ENCODE assay signal across 1 cellular context in the genomic region with DNA sequence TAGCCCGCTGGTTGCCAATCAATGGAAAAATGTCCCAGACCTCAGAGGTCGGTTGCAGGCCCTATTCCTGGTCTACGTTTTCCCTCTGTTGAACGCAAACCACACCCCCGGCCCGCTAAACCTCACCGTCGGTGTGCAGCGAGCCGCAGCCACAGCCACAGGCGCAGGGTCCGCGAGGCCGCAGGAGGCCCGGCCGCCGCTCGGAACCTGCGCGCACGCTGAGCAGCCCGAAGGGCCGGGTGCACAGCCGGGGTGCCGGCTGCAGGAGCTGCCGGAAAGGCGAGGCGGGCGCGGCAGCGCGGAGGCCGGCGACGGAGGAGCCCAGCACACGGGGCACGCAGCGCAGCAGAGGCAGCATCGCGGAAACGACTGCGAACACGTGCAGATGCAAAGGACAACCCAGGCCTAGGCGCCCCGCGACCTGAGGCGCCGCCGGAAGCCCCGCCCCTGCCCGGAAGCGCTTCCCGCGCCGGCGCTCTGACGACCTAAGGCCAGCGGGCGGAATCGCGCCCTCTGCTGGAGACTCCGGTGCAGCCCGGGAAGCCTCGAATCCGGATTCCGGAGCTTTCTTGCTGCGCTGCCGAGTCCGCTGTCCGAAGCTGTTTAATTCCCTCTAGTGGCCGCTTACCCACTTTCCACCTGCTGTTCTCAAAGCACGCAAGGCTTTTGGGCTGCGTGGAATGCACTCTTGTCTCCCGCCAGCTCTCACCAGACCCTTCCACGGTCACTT.
TF ChIP-seq lines count a peak whose summit lies in the region.

A gene with protein sequence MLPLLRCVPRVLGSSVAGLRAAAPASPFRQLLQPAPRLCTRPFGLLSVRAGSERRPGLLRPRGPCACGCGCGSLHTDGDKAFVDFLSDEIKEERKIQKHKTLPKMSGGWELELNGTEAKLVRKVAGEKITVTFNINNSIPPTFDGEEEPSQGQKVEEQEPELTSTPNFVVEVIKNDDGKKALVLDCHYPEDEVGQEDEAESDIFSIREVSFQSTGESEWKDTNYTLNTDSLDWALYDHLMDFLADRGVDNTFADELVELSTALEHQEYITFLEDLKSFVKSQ (minus strand): TSS at position 440 of the 730 bp plus-strand sequence. CDS start 82 bp downstream, at position 358.

TF ChIP-seq in GM12878, 131 proteins besides CTCF, POLR2A, EP300 and RAD21 (continued from another document):
- TF ChIP-seq, protein P1, sequence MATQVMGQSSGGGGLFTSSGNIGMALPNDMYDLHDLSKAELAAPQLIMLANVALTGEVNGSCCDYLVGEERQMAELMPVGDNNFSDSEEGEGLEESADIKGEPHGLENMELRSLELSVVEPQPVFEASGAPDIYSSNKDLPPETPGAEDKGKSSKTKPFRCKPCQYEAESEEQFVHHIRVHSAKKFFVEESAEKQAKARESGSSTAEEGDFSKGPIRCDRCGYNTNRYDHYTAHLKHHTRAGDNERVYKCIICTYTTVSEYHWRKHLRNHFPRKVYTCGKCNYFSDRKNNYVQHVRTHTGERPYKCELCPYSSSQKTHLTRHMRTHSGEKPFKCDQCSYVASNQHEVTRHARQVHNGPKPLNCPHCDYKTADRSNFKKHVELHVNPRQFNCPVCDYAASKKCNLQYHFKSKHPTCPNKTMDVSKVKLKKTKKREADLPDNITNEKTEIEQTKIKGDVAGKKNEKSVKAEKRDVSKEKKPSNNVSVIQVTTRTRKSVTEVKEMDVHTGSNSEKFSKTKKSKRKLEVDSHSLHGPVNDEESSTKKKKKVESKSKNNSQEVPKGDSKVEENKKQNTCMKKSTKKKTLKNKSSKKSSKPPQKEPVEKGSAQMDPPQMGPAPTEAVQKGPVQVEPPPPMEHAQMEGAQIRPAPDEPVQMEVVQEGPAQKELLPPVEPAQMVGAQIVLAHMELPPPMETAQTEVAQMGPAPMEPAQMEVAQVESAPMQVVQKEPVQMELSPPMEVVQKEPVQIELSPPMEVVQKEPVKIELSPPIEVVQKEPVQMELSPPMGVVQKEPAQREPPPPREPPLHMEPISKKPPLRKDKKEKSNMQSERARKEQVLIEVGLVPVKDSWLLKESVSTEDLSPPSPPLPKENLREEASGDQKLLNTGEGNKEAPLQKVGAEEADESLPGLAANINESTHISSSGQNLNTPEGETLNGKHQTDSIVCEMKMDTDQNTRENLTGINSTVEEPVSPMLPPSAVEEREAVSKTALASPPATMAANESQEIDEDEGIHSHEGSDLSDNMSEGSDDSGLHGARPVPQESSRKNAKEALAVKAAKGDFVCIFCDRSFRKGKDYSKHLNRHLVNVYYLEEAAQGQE (IDR thresholded peaks at IDR 0.05; ENCODE audit: low read depth, low read length): no peak
- no peak for TF ChIP-seq ZNF622 (IDR thresholded peaks at IDR 0.05)
- TF ChIP-seq PAX8 (IDR thresholded peaks at IDR 0.05): no peak
- TF ChIP-seq BCL11A (IDR thresholded peaks at IDR 0.05; ENCODE audit: low read depth, low read length): no peak
- TF ChIP-seq HCFC1 (IDR thresholded peaks at IDR 0.05; ENCODE audit: low read length): peak; percentile 50
- TF ChIP-seq CBX3 (IDR thresholded peaks at IDR 0.05; ENCODE audit: borderline replicate concordance, low read depth): no peak
- peak; percentile 83 for TF ChIP-seq GABPA (IDR thresholded peaks at IDR 0.05; ENCODE audit: low read depth)
- no peak for TF ChIP-seq CBFB (IDR thresholded peaks at IDR 0.05; ENCODE audit: low read depth)
- no peak for TF ChIP-seq SMAD5 (IDR thresholded peaks at IDR 0.05; ENCODE audit: low read depth)
- TF ChIP-seq SPI1 (IDR thresholded peaks at IDR 0.05; ENCODE audit: borderline replicate concordance, insufficient read depth, low read depth, low read length): no peak
- TF ChIP-seq RCOR1 (conservative IDR thresholded peaks at IDR 0.05; ENCODE audit: low read depth, low read length): no peak; the same call in 1 of the 2 replicates
- no peak for TF ChIP-seq SREBF1 (IDR thresholded peaks at IDR 0.05; ENCODE audit: low read length)
- peak; percentile 78 for TF ChIP-seq SMC3 (IDR thresholded peaks at IDR 0.05; ENCODE audit: borderline replicate concordance, low read length)
- no peak for TF ChIP-seq BMI1 (IDR thresholded peaks at IDR 0.05; ENCODE audit: borderline replicate concordance)
- TF ChIP-seq HDAC6 (IDR thresholded peaks at IDR 0.05; ENCODE audit: unreplicated experiment): no peak
- no peak for TF ChIP-seq MTA2 (IDR thresholded peaks at IDR 0.05; ENCODE audit: low read depth)
- TF ChIP-seq, protein P2, sequence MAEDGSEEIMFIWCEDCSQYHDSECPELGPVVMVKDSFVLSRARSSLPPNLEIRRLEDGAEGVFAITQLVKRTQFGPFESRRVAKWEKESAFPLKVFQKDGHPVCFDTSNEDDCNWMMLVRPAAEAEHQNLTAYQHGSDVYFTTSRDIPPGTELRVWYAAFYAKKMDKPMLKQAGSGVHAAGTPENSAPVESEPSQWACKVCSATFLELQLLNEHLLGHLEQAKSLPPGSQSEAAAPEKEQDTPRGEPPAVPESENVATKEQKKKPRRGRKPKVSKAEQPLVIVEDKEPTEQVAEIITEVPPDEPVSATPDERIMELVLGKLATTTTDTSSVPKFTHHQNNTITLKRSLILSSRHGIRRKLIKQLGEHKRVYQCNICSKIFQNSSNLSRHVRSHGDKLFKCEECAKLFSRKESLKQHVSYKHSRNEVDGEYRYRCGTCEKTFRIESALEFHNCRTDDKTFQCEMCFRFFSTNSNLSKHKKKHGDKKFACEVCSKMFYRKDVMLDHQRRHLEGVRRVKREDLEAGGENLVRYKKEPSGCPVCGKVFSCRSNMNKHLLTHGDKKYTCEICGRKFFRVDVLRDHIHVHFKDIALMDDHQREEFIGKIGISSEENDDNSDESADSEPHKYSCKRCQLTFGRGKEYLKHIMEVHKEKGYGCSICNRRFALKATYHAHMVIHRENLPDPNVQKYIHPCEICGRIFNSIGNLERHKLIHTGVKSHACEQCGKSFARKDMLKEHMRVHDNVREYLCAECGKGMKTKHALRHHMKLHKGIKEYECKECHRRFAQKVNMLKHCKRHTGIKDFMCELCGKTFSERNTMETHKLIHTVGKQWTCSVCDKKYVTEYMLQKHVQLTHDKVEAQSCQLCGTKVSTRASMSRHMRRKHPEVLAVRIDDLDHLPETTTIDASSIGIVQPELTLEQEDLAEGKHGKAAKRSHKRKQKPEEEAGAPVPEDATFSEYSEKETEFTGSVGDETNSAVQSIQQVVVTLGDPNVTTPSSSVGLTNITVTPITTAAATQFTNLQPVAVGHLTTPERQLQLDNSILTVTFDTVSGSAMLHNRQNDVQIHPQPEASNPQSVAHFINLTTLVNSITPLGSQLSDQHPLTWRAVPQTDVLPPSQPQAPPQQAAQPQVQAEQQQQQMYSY (CRISPR knock-in tag; IDR thresholded peaks at IDR 0.05): no peak
- peak; percentile 39; the same call in 1 of the 2 replicates for TF ChIP-seq TCF12 (IDR thresholded peaks at IDR 0.05; ENCODE audit: low read depth, low read length)
- TF ChIP-seq RFX5 (IDR thresholded peaks at IDR 0.05; ENCODE audit: low read depth, low read length): no peak
- TF ChIP-seq RUNX3 (IDR thresholded peaks at IDR 0.05; ENCODE audit: low read length): peak; percentile 9; the same call in 1 of the 2 replicates
- TF ChIP-seq KDM1A (IDR thresholded peaks at IDR 0.05; ENCODE audit: borderline replicate concordance): no peak
- TF ChIP-seq, protein P3, sequence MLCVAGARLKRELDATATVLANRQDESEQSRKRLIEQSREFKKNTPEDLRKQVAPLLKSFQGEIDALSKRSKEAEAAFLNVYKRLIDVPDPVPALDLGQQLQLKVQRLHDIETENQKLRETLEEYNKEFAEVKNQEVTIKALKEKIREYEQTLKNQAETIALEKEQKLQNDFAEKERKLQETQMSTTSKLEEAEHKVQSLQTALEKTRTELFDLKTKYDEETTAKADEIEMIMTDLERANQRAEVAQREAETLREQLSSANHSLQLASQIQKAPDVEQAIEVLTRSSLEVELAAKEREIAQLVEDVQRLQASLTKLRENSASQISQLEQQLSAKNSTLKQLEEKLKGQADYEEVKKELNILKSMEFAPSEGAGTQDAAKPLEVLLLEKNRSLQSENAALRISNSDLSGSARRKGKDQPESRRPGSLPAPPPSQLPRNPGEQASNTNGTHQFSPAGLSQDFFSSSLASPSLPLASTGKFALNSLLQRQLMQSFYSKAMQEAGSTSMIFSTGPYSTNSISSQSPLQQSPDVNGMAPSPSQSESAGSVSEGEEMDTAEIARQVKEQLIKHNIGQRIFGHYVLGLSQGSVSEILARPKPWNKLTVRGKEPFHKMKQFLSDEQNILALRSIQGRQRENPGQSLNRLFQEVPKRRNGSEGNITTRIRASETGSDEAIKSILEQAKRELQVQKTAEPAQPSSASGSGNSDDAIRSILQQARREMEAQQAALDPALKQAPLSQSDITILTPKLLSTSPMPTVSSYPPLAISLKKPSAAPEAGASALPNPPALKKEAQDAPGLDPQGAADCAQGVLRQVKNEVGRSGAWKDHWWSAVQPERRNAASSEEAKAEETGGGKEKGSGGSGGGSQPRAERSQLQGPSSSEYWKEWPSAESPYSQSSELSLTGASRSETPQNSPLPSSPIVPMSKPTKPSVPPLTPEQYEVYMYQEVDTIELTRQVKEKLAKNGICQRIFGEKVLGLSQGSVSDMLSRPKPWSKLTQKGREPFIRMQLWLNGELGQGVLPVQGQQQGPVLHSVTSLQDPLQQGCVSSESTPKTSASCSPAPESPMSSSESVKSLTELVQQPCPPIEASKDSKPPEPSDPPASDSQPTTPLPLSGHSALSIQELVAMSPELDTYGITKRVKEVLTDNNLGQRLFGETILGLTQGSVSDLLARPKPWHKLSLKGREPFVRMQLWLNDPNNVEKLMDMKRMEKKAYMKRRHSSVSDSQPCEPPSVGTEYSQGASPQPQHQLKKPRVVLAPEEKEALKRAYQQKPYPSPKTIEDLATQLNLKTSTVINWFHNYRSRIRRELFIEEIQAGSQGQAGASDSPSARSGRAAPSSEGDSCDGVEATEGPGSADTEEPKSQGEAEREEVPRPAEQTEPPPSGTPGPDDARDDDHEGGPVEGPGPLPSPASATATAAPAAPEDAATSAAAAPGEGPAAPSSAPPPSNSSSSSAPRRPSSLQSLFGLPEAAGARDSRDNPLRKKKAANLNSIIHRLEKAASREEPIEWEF (IDR thresholded peaks at IDR 0.05; ENCODE audit: insufficient replicate concordance, low read depth, low read length): no peak
- TF ChIP-seq JUNB (IDR thresholded peaks at IDR 0.05): no peak
- TF ChIP-seq ATF7 (IDR thresholded peaks at IDR 0.05; ENCODE audit: low read depth): no peak
- no peak for TF ChIP-seq EGR1 (IDR thresholded peaks at IDR 0.05; ENCODE audit: borderline replicate concordance in 1 of 2, low read depth in 2 of 2, low read length in 2 of 2)
- peak; percentile 77 for TF ChIP-seq KLF5 (IDR thresholded peaks at IDR 0.05; ENCODE audit: partially characterized antibody)
- no peak for TF ChIP-seq RBBP5 (conservative IDR thresholded peaks at IDR 0.05)
- no peak; the same call in 1 of the 2 replicates for TF ChIP-seq FOXM1 (IDR thresholded peaks at IDR 0.05; ENCODE audit: low read depth, low read length)
TF ChIP-seq in GM12878: peak in this region for 54.
